In the genomic region with DNA sequence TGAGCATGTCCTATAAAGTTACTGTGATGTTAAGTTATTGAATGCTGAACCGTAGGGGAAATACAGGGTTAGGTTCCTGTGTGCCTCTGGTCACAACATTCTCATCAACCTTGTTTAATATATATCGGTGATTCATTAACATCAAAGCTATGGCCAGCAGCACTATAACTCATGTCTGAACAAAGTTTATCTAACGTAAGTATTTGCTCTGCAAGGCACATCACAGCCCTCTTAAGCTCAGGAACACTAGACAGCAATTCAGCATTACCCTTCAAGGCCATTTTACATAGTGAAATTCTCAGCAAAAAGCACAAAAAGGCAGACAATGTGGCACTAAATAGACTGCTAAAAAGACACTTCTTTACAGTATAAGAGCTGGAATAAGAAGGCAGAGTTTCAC, we compare ENCODE assay signal across 25 cellular contexts. TPM values are rescaled to one million over a fixed set of nuclear protein-coding genes. Genes with fewer than 3 reads are reported as not detected.
A peak's percentile ranks its signal among the peaks of the same experiment; 100 is the strongest.
DNase-seq lines count a peak whose midpoint lies in the region; ATAC-seq, FAIRE-seq and TF ChIP-seq lines count a peak whose summit lies in the region.
"Had no signal": no experiment of that assay in that cellular context is flagged by ENCODE, and none has a peak within 500 bp of the region (broad histone marks: within the 10 kb centered on the region; RNA-seq: fewer than 3 reads in every experiment).

No MANE protein-coding gene starts in this region.

- no TSS peak for BruUV-seq in IMR-90 (replicated peaks; lab: Mats Ljungman, UMichigan)
- no TSS peak for BruUV-seq in K562 (replicated peaks; lab: Mats Ljungman, UMichigan)

- peak overlapping the region; percentile 7; the same call in 1 of the 2 replicates for H2BK20ac ChIP-seq in IMR-90 (ENCODE audit: low read depth, low read length)

- H4K91ac ChIP-seq in IMR-90 (ENCODE audit: insufficient read depth, low read depth, low read length) = no peak overlapping the region
- no peak overlapping the region for H4K91ac ChIP-seq in mesenchymal stem cell (ENCODE audit: low read length)

- no peak for TF ChIP-seq EP300 in K562 (IDR thresholded peaks at IDR 0.05; ENCODE audit: low read length)

- H2BK12ac ChIP-seq in mesenchymal stem cell (ENCODE audit: low read length in 2 of 2) = no peak overlapping the region

- no peaks in the 10 kb centered on the region for H3K79me2 ChIP-seq in K562 (ENCODE audit: control insufficient read depth, insufficient read depth, low read length)

- H2AFZ ChIP-seq in IMR-90 (replicated peaks; ENCODE audit: low read length, poor library complexity) (no peak overlapping the region), K562 (ENCODE audit: low read depth, low read length) (peak overlapping the region; percentile 22; the same call in 1 of the 2 replicates), mesenchymal stem cell (ENCODE audit: low read depth, low read length) (no peak overlapping the region)

- H3K4me1 ChIP-seq in IMR-90 (ENCODE audit: control insufficient read depth, insufficient read depth, low read length) = peaks cover 6% of the 10 kb centered on the region
- no peaks in the 10 kb centered on the region; a peak in 1 of 5 replicates for H3K4me1 ChIP-seq in K562 (replicated peaks in 1 of 2; ENCODE audit: control insufficient read depth in 2 of 2, insufficient read depth in 2 of 2, low read length in 2 of 2)
- H3K4me1 ChIP-seq in mesenchymal stem cell (ENCODE audit: control insufficient read depth, insufficient read depth, low read depth, low read length) = no peaks in the 10 kb centered on the region

- H3K4me3 ChIP-seq in IMR-90 (ENCODE audit: insufficient read depth, low read depth, low read length) = no peak overlapping the region
- no peak overlapping the region for H3K4me3 ChIP-seq in K562
- H3K4me3 ChIP-seq in mesenchymal stem cell (ENCODE audit: insufficient read depth in 1 of 2, low read depth in 1 of 2, low read length in 2 of 2) = no peak overlapping the region
- H3K4me3 ChIP-seq: SK-N-MC had no signal

- no peak overlapping the region for H2AK5ac ChIP-seq in IMR-90 (ENCODE audit: low read depth, low read length)
- no peak overlapping the region for H2AK5ac ChIP-seq in mesenchymal stem cell (ENCODE audit: low read length, severe bottlenecking)

- no peak overlapping the region for H3K27ac Mint-ChIP-seq in stimulated activated naive CD8-positive, alpha-beta T cell treated with anti-CD3 and anti-CD28 coated beads, Interleukin-15, amount 100 ng/mL, for 72 hours
- H3K27ac Mint-ChIP-seq: CD4-positive, alpha-beta memory T cell; H9; IgD-negative memory B cell had no signal

- H3K79me1 ChIP-seq in IMR-90 (ENCODE audit: low read depth in 1 of 2, low read length in 2 of 2) = no peaks in the 10 kb centered on the region
- no peaks in the 10 kb centered on the region for H3K79me1 ChIP-seq in mesenchymal stem cell (replicated peaks; ENCODE audit: low read length, poor library complexity, severe bottlenecking)

- H3K9me1 ChIP-seq in IMR-90 (ENCODE audit: insufficient read depth, low read length) (no peaks in the 10 kb centered on the region), K562 (ENCODE audit: control insufficient read depth, insufficient read depth, low read length) (no peaks in the 10 kb centered on the region)

- H2BK15ac ChIP-seq in IMR-90 (ENCODE audit: low read depth, low read length) (0 out of 3 replicates have a peak overlapping the region, but pooled peaks have one; percentile 47), mesenchymal stem cell (ENCODE audit: low read depth, poor library complexity, severe bottlenecking) (no peak overlapping the region)

- H3K14ac ChIP-seq in IMR-90 (replicated peaks; ENCODE audit: low read depth, low read length) = peak overlapping the region; percentile 2; the same call in 1 of the 2 replicates
- H3K14ac ChIP-seq in mesenchymal stem cell (ENCODE audit: low read length in 2 of 2) = no peak overlapping the region

- H3K9me3 Mint-ChIP-seq in stimulated activated naive CD8-positive, alpha-beta T cell treated with anti-CD3 and anti-CD28 coated beads, Interleukin-15, amount 100 ng/mL, for 72 hours = peaks cover 0 to 6% of the 10 kb centered on the region in 2 donors

- TF ChIP-seq RAD21 in IMR-90 (IDR thresholded peaks at IDR 0.05; ENCODE audit: low read length) = no peak
- no peak for TF ChIP-seq RAD21 in K562 (CRISPR knock-in tag; conservative IDR thresholded peaks at IDR 0.05 in 1 of 2, IDR thresholded peaks at IDR 0.05 in 1 of 2)

- no peak overlapping the region for H2BK5ac ChIP-seq in IMR-90 (ENCODE audit: low read depth, low read length, poor library complexity, severe bottlenecking)
- no peak overlapping the region for H2BK5ac ChIP-seq in mesenchymal stem cell (ENCODE audit: low read depth, low read length, poor library complexity, severe bottlenecking)

- H2AK9ac ChIP-seq in IMR-90 (replicated peaks; ENCODE audit: low read depth, low read length, poor library complexity) = no peak overlapping the region

- H4K5ac ChIP-seq in IMR-90 (ENCODE audit: low read depth, low read length) = no peak overlapping the region

- H3K27me3 ChIP-seq in IMR-90 (ENCODE audit: control insufficient read depth, insufficient read depth, low read length) (no peaks in the 10 kb centered on the region), K562 (ENCODE audit: control insufficient read depth in 2 of 2, insufficient read depth in 2 of 2, low read length in 2 of 2) (no peaks in the 10 kb centered on the region), mesenchymal stem cell (ENCODE audit: control insufficient read depth in 1 of 2, insufficient read depth in 1 of 2, low read length in 2 of 2) (no peaks in the 10 kb centered on the region)

- POLR2A ChIA-PET in IMR-90 (lab: Charles Lee; ENCODE audit: unreplicated experiment) = no interaction called here
- POLR2A ChIA-PET in K562 (lab: Yijun Ruan, JAX) = interaction anchor here (0.9 kb wide), 1 partner anchor 25 kb away, joined by 3 read pairs; no protein-coding TSS in a partner anchor

- no peaks in the 10 kb centered on the region for H3K27me3 Mint-ChIP-seq in stimulated activated naive CD8-positive, alpha-beta T cell treated with anti-CD3 and anti-CD28 coated beads, Interleukin-15, amount 100 ng/mL, for 72 hours

- TF ChIP-seq POLR2A in IMR-90 (IDR thresholded peaks at IDR 0.05; ENCODE audit: low read depth, low read length) (no peak), K562 (conservative IDR thresholded peaks at IDR 0.05) (no peak)

- H3K27ac ChIP-seq in IMR-90 (ENCODE audit: insufficient read depth, low read length) = no peak overlapping the region
- no peak overlapping the region for H3K27ac ChIP-seq in K562 (ENCODE audit: extremely low read depth, low read depth, low read length)
- H3K27ac ChIP-seq in mesenchymal stem cell (ENCODE audit: low read length, poor library complexity, severe bottlenecking) = no peak overlapping the region
- H3K27ac ChIP-seq: SK-N-MC had no signal

- no peak overlapping the region for H3K56ac ChIP-seq in IMR-90 (ENCODE audit: extremely low read depth, insufficient read depth, low read length)

- CTCF ChIA-PET in IMR-90 (lab: Yijun Ruan, JAX) = no interaction called here
- CTCF ChIA-PET in K562 (lab: Yijun Ruan, JAX; ENCODE audit: low intra/inter-chr PET ratio) = no interaction called here

- H3K4me1 Mint-ChIP-seq in stimulated activated naive CD8-positive, alpha-beta T cell treated with anti-CD3 and anti-CD28 coated beads, Interleukin-15, amount 100 ng/mL, for 72 hours = no peaks in the 10 kb centered on the region
- H3K4me1 Mint-ChIP-seq: H9, IgD-negative memory B cell had no signal

- in situ Hi-C loops in IMR-90 (cut with MboI; ENCODE audit: low sequenced_read_pairs) (no loop called here), K562 (cut with MboI) (no loop called here)

- no peak overlapping the region for H3K4me3 Mint-ChIP-seq in stimulated activated naive CD8-positive, alpha-beta T cell treated with anti-CD3 and anti-CD28 coated beads, Interleukin-15, amount 100 ng/mL, for 72 hours
- H3K4me3 Mint-ChIP-seq: CD4-positive, alpha-beta memory T cell; H9 had no signal

- FAIRE-seq in K562 (lab: Jason Lieb, UNC) = no peak
- FAIRE-seq: GM18507, RCC 7860 had no signal

- H3K18ac ChIP-seq in IMR-90 (ENCODE audit: low read depth, low read length) (peak overlapping the region; percentile 66; the same call in 1 of the 2 replicates), mesenchymal stem cell (ENCODE audit: low read depth in 1 of 2, low read length in 2 of 2) (no peak overlapping the region)

- no peak overlapping the region for H3K4me2 ChIP-seq in IMR-90 (ENCODE audit: low read depth, low read length)
- no peak overlapping the region for H3K4me2 ChIP-seq in K562 (ENCODE audit: insufficient read depth, low read length)
- no peak overlapping the region for H3K4me2 ChIP-seq in mesenchymal stem cell (ENCODE audit: low read length, poor library complexity, severe bottlenecking)

- no peak for TF ChIP-seq CTCF in IMR-90 (conservative IDR thresholded peaks at IDR 0.05; ENCODE audit: low read depth, low read length)
- no peak for TF ChIP-seq CTCF in K562 (IDR thresholded peaks at IDR 0.05 in 2 of 3, conservative IDR thresholded peaks at IDR 0.05 in 1 of 3; ENCODE audit: insufficient read depth in 2 of 3, low read depth in 1 of 3, low read length in 3 of 3)

- H4K20me1 ChIP-seq in IMR-90 (ENCODE audit: insufficient read depth, low read length) (no peaks in the 10 kb centered on the region), K562 (replicated peaks; ENCODE audit: control insufficient read depth, insufficient read depth, low read length) (no peaks in the 10 kb centered on the region)

- H3K9ac ChIP-seq in IMR-90 (ENCODE audit: low read depth, low read length) (no peak overlapping the region), K562 (ENCODE audit: insufficient read depth in 1 of 2, low read depth in 2 of 2, low read length in 2 of 2) (no peak overlapping the region), mesenchymal stem cell (ENCODE audit: low read length) (no peak overlapping the region)

- ATAC-seq in IMR-90 (ENCODE audit: low read depth) = no peak
- no peak for ATAC-seq in K562
- ATAC-seq in stimulated activated naive CD8-positive, alpha-beta T cell treated with anti-CD3 and anti-CD28 coated beads, Interleukin-15, amount 100 ng/mL, for 72 hours = no peak

- H3K23ac ChIP-seq in IMR-90 (ENCODE audit: low read depth, low read length) = no peak overlapping the region
- H3K23ac ChIP-seq in mesenchymal stem cell (ENCODE audit: low read length in 2 of 2) = no peak overlapping the region

- dilution Hi-C loops in IMR-90 (cut with HindIII; ENCODE audit: low sequenced_read_pairs, unreplicated experiment) = no loop called here

- WGBS in IMR-90 (ENCODE audit: extremely low coverage in 2 of 2, insufficient read length in 1 of 2), 2 experiments = 67% methylated on average over 2 of the region's 3 CpGs; no CpG with 5 or more reads in 1 of the 2 experiments
- WGBS in K562 (ENCODE audit: insufficient coverage, low coverage, missing lambda C conversion rate) = 73% methylated on average over 3 of the region's 3 CpGs
- 6% methylated on average over 3 of the region's 3 CpGs for WGBS in mesenchymal stem cell

- H2BK120ac ChIP-seq in IMR-90 (ENCODE audit: low read depth, low read length) (peak overlapping the region; percentile 42; the same call in 1 of the 2 replicates), mesenchymal stem cell (ENCODE audit: low read depth, low read length) (no peak overlapping the region)

- H4K8ac ChIP-seq in IMR-90 (ENCODE audit: low read depth in 2 of 2, low read length in 2 of 2) (no peak overlapping the region), mesenchymal stem cell (ENCODE audit: low read length) (no peak overlapping the region)

- H3K36me3 ChIP-seq in IMR-90 (ENCODE audit: control insufficient read depth, insufficient read depth, low read length) = no peaks in the 10 kb centered on the region
- H3K36me3 ChIP-seq in K562 (ENCODE audit: control insufficient read depth, insufficient read depth, low read length) = no peaks in the 10 kb centered on the region
- no peaks in the 10 kb centered on the region for H3K36me3 ChIP-seq in mesenchymal stem cell (ENCODE audit: control insufficient read depth in 1 of 2, insufficient read depth in 2 of 2, low read depth in 1 of 2, low read length in 2 of 2)

- DNase-seq in DMS53 (lab: John Stamatoyannopoulos, UW) (peak; percentile 59), IMR-90 (peak; percentile 44), K562 (ENCODE audit: extremely low read depth in 1 of 4, low spot score in 3 of 4) (no peak), mesenchymal stem cell (peak; percentile 58), NCI-H345 (lab: John Stamatoyannopoulos, UW) (no peak), NCI-H1694 (lab: John Stamatoyannopoulos, UW) (no peak)
- no peak for DNase-seq in stimulated activated naive CD8-positive, alpha-beta T cell treated with anti-CD3 and anti-CD28 coated beads, Interleukin-15, amount 100 ng/mL, for 72 hours
- DNase-seq: C1 segment of cervical spinal cord; CD4-positive, alpha-beta memory T cell; COR-L47; DND-41; H9; NCI-H1048; NCI-H1417; NCI-H187; NCI-H2081 treated with DMSO at 0.1 percent for 48 hours; NCI-H2171; NCI-H226; NCI-H524 treated with DMSO at 0.1 percent for 48 hours; NCI-H774; SIG-M5 had no signal

- intact Hi-C loops in IMR-90 (cut with micrococcal nuclease) = no loop called here
- intact Hi-C loops in K562 (cut with micrococcal nuclease) = no loop called here

- H3K4ac ChIP-seq in IMR-90 (ENCODE audit: low read depth, low read length) (peak overlapping the region; percentile 2; the same call in 1 of the 2 replicates), mesenchymal stem cell (ENCODE audit: low read depth in 1 of 2, low read length in 2 of 2) (no peak overlapping the region)

- H3K9me3 ChIP-seq in IMR-90 (ENCODE audit: control insufficient read depth, insufficient read depth, low read length) = no peaks in the 10 kb centered on the region
- H3K9me3 ChIP-seq in K562 (replicated peaks; ENCODE audit: control insufficient read depth, insufficient read depth, low read depth, low read length) = no peaks in the 10 kb centered on the region
- H3K9me3 ChIP-seq in mesenchymal stem cell (ENCODE audit: control insufficient read depth, low read length) = no peaks in the 10 kb centered on the region

RNA-seq across cellular contexts. Expression of a gene that starts 48.2 kb away (rescaled TPM):
- total RNA-seq in IMR-90 (2012; rRNA removed) (128 and 150 TPM in 2 replicates), K562 (2014; rRNA removed) (19.1 and 20.2 TPM in 2 replicates), K562 (2014; rRNA removed; fragmentation: Illumina TruSeq; extraction: Trizol) (23.8 and 29.5 TPM in 2 replicates), K562 (2015; rRNA removed; fragmentation: Illumina TruSeq; extraction: Trizol) (25.6 and 26.1 TPM in 2 replicates), K562 (2021) (29.5 and 35.8 TPM in 2 replicates)
- polyA plus RNA-seq in IMR-90 (2012; rRNA removed) (22.0 and 23.9 TPM in 2 replicates), K562 (2011; rRNA removed) (10.9 and 12.1 TPM in 2 replicates), K562 (2014; fragmentation: Illumina TruSeq; extraction: Trizol) (14.0 and 16.2 TPM in 2 replicates), K562 (2014; fragmentation: Nextera tagmentation; extraction: Ambion mirVana) (10 to 100 TPM in 1 of 2 experiments, 1 to 10 TPM in 1; 7.0 to 10.5 TPM), K562 (2014; rRNA removed) (9.2 and 9.8 TPM in 2 replicates)
- 10.0 and 11.3 TPM in 2 replicates for polyA plus RNA-seq in IMR-90 (2012; cell fraction: cytosol; rRNA removed)
- 7.1 and 33.5 TPM in 2 replicates for polyA plus RNA-seq in IMR-90 (2012; cell fraction: nucleus; rRNA removed; ENCODE audit: low replicate concordance)
- 142 and 253 TPM in 2 replicates for total RNA-seq in K562 (2011; cell fraction: chromatin; rRNA removed; ENCODE audit: low replicate concordance)
- 37.0 and 58.0 TPM in 2 replicates for total RNA-seq in K562 (2011; cell fraction: nucleolus; rRNA removed)
- total RNA-seq in K562 (2011; cell fraction: nucleoplasm; rRNA removed) = 132 and 200 TPM in 2 replicates
- 7.1 and 12.2 TPM in 2 replicates for polyA plus RNA-seq in K562 (2011; cell fraction: cytosol; rRNA removed)
- polyA plus RNA-seq in K562 (2011; cell fraction: nucleus; rRNA removed) = 46.5 and 50.1 TPM in 2 replicates
- 14.7 and 30.8 TPM in 2 replicates for polyA plus RNA-seq in K562 (2012)
- 46.1 and 71.6 TPM in 2 replicates for polyA minus RNA-seq in K562 (2011; rRNA and poly(A)+ RNA removed)
- polyA minus RNA-seq in K562 (2011; cell fraction: cytosol; rRNA and poly(A)+ RNA removed) = 11.2 and 13.2 TPM in 2 replicates
- 59.6 and 111 TPM in 2 replicates for polyA minus RNA-seq in K562 (2011; cell fraction: nucleus; rRNA and poly(A)+ RNA removed)
- polyA plus RNA-seq in mesenchymal stem cell (2013, experiment 1 of 2) = 183 TPM
- polyA plus RNA-seq in mesenchymal stem cell (2013, experiment 2 of 2) = 178 TPM

Comparison
In these comparisons a context has a peak if more than half of its experiments do, and no peak if none do; other contexts are left out.
1. DNase-seq: peak in DMS53 (single experiment), IMR-90 (single experiment) and mesenchymal stem cell (single experiment); none in K562 (0 of 4), NCI-H345 (single experiment), NCI-H1694 (single experiment) and stimulated activated naive CD8-positive, alpha-beta T cell treated with anti-CD3 and anti-CD28 coated beads, Interleukin-15, amount 100 ng/mL, for 72 hours (0 of 2).